Comparison of ENCODE assay signal across 22 cellular contexts in genomic region chr11:69884751-69885150, GRCh38.
A peak's percentile ranks its signal among the peaks of the same experiment; 100 is the strongest.
DNase-seq lines count a peak whose midpoint lies in the region; ATAC-seq, FAIRE-seq and TF ChIP-seq lines count a peak whose summit lies in the region.
"Had no signal": no experiment of that assay in that cellular context is flagged by ENCODE, and none has a peak within 500 bp of the region (broad histone marks: within the 10 kb centered on the region; RNA-seq: fewer than 3 reads in every experiment).

No MANE protein-coding gene starts in this region.

- TF ChIP-seq CTCF in chondrocyte (IDR thresholded peaks at IDR 0.05) = no peak
- no peak for TF ChIP-seq CTCF in H1 (IDR thresholded peaks at IDR 0.05; ENCODE audit: control extremely low read depth in 1 of 3, insufficient read depth in 1 of 3, low read depth in 1 of 3, low read length in 3 of 3)
- TF ChIP-seq CTCF in mucosa of descending colon (IDR thresholded peaks at IDR 0.05) = no peak
- TF ChIP-seq CTCF in A673 (conservative IDR thresholded peaks at IDR 0.05; ENCODE audit: low read depth, low read length) = no peak

- H3K27me3 ChIP-seq in H1 (replicated peaks in 1 of 4; ENCODE audit: control insufficient read depth in 3 of 4, extremely low read depth in 1 of 4, insufficient read depth in 3 of 4, low read length in 3 of 4) (peaks cover 0 to 3% (median 2%) of the 10 kb centered on the region in 4 experiments; a peak in 5 of 7 replicates), A673 (replicated peaks; ENCODE audit: insufficient read depth, low read depth, low read length, poor library complexity) (no peaks in the 10 kb centered on the region)

- TF ChIP-seq RAD21 in H1 (IDR thresholded peaks at IDR 0.05 in 1 of 2, conservative IDR thresholded peaks at IDR 0.05 in 1 of 2; ENCODE audit: low read depth in 2 of 2, low read length in 2 of 2) = no peak

- no peaks in the 10 kb centered on the region for H3K36me3 Mint-ChIP-seq in chondrocyte (ENCODE audit: low read depth)
- H3K36me3 Mint-ChIP-seq: CD8-positive, alpha-beta T cell had no signal

- TF ChIP-seq POLR2A in H1 (IDR thresholded peaks at IDR 0.05; ENCODE audit: control extremely low read depth in 1 of 2, low read depth in 2 of 2, low read length in 2 of 2) = no peak

- H2BK5ac ChIP-seq in H1 (ENCODE audit: low read depth, low read length) = no peak overlapping the region

- H4K8ac ChIP-seq in H1 (ENCODE audit: extremely low read depth, insufficient read depth, low read length) = peak overlapping the region; percentile 60; the same call in 1 of the 2 replicates

- 66% methylated on average over 7 of the region's 7 CpGs; no CpG with 5 or more reads in 1 of the 2 experiments for WGBS in H1 (ENCODE audit: extremely low coverage in 1 of 2, insufficient coverage in 1 of 2, insufficient read length in 1 of 2, insufficient replicate concordance in 2 of 2, low coverage in 1 of 2, low lambda C conversion rate in 2 of 2, missing lambda C conversion rate in 1 of 2), 2 experiments

- POLR2A ChIA-PET in H1 (lab: Charles Lee; ENCODE audit: partially characterized antibody) = no interaction called here
- POLR2A ChIA-PET in A673 (lab: Charles Lee; ENCODE audit: low non-redundant PET) = no interaction called here

- H3K4me1 ChIP-seq in H1 (replicated peaks in 1 of 4; ENCODE audit: control insufficient read depth in 3 of 4, insufficient read depth in 4 of 4, low read length in 3 of 4) (peaks cover 4 to 17% (median 5%) of the 10 kb centered on the region in 4 experiments), mucosa of descending colon (ENCODE audit: low read depth) (peaks cover 4% of the 10 kb centered on the region), A673 (ENCODE audit: insufficient read depth, low read length, poor library complexity, severe bottlenecking) (no peaks in the 10 kb centered on the region)
- H3K4me1 ChIP-seq: Caco-2 had no signal

- H2BK15ac ChIP-seq in H1 (ENCODE audit: low read length) = no peak overlapping the region

- no peak for TF ChIP-seq EP300 in H1 (IDR thresholded peaks at IDR 0.05; ENCODE audit: borderline replicate concordance in 1 of 2, low read depth in 2 of 2, low read length in 2 of 2)

- H2BK12ac ChIP-seq in H1 (ENCODE audit: low read depth, low read length) = no peak overlapping the region

- H3K4ac ChIP-seq in H1 (replicated peaks; ENCODE audit: insufficient read length, low read depth, low read length) = no peak overlapping the region

- H3K18ac ChIP-seq in H1 (ENCODE audit: extremely low read depth, low read length) = no peak overlapping the region

- no peak overlapping the region for H3K56ac ChIP-seq in H1 (replicated peaks; ENCODE audit: insufficient read length, low read depth, low read length)

- H3K4me3 Mint-ChIP-seq in chondrocyte (ENCODE audit: unreplicated experiment) = no peak overlapping the region
- H3K4me3 Mint-ChIP-seq: B cell; CD4-positive, alpha-beta T cell; CD8-positive, alpha-beta T cell had no signal

- H3K9me3 ChIP-seq in H1 (ENCODE audit: insufficient read depth in 2 of 2, low read depth in 1 of 2, low read length in 1 of 2) (no peaks in the 10 kb centered on the region), mucosa of descending colon (no peaks in the 10 kb centered on the region), A673 (ENCODE audit: low read depth, low read length, poor library complexity, severe bottlenecking) (no peaks in the 10 kb centered on the region)
- H3K9me3 ChIP-seq: BLaER1 treated with 17β-estradiol and CSF1 and Interleukin-3, amounts not matched to agents 10 nM and 100 nM; Caco-2 had no signal

- H3K14ac ChIP-seq in H1 (ENCODE audit: insufficient read length) = no peak overlapping the region

- peak; percentile 40 for DNase-seq in chondrocyte (ENCODE audit: low spot score)
- no peak for DNase-seq in H1 (ENCODE audit: low read depth in 1 of 2, low spot score in 2 of 2)
- DNase-seq in mucosa of descending colon = peak in 2 of 3 donors; percentile 6 to 29
- no peak for DNase-seq in A673 (ENCODE audit: low spot score)
- no peak for DNase-seq in medulla oblongata (ENCODE audit: extremely low spot score)
- DNase-seq: 8988T; AML-193; Caco-2; Calu3; CD4-positive, alpha-beta T cell; CD8-positive, alpha-beta T cell; DMS79 treated with DMSO at 0.1 percent for 48 hours; GF-D8 had no signal

- no peaks in the 10 kb centered on the region for H3K9me3 Mint-ChIP-seq in chondrocyte (ENCODE audit: low read depth)
- H3K9me3 Mint-ChIP-seq: CD4-positive, alpha-beta T cell; CD8-positive, alpha-beta T cell had no signal

- FAIRE-seq in H1 (lab: Jason Lieb, UNC) = no peak
- FAIRE-seq: A204.1, D721Med, G401.6, GM12891, GM19239 had no signal

- H3K4me2 ChIP-seq in H1 (ENCODE audit: insufficient read depth in 1 of 2, low read depth in 2 of 2, low read length in 2 of 2) = no peak overlapping the region
- H3K4me2 ChIP-seq: BLaER1 treated with 17β-estradiol and CSF1 and Interleukin-3, amounts not matched to agents 10 nM and 100 nM had no signal

- no peak overlapping the region for H3K23ac ChIP-seq in H1 (ENCODE audit: insufficient read length)

- no peak overlapping the region for H2AFZ ChIP-seq in H1 (ENCODE audit: low read length)

- peaks cover 15% of the 10 kb centered on the region for H3K27me3 Mint-ChIP-seq in chondrocyte (ENCODE audit: low read depth)

- no peak overlapping the region for H2AK5ac ChIP-seq in H1 (ENCODE audit: low read depth, low read length)

- H3K4me3 ChIP-seq in H1 (ENCODE audit: extremely low read depth in 1 of 4, insufficient read depth in 2 of 4, low read depth in 3 of 4, low read length in 4 of 4) = no peak overlapping the region
- no peak overlapping the region for H3K4me3 ChIP-seq in mucosa of descending colon
- no peak overlapping the region for H3K4me3 ChIP-seq in A673 (ENCODE audit: low read depth, low read length, poor library complexity, severe bottlenecking)
- H3K4me3 ChIP-seq: BLaER1 treated with 17β-estradiol and CSF1 and Interleukin-3, amounts not matched to agents 10 nM and 100 nM had no signal

- ATAC-seq in mucosa of descending colon (no peak), HG02571 (IDR thresholded peaks at IDR 0.05; ENCODE audit: unreplicated experiment) (no peak)
- ATAC-seq: CD8-positive, alpha-beta T cell had no signal

- intact Hi-C loops in mucosa of descending colon (cut with DNase I, micrococcal nuclease) = loop anchor here in 1 of 2 donors (5.0 kb wide), 1 partner anchor 197 kb away; no protein-coding TSS in a partner anchor
- intact Hi-C loops in A673 (cut with micrococcal nuclease; ENCODE audit: unreplicated experiment) = no loop called here

- H3K79me2 ChIP-seq in H1 (ENCODE audit: control insufficient read depth in 1 of 2, insufficient read depth in 2 of 2, low read length in 2 of 2) = no peaks in the 10 kb centered on the region

- CTCF ChIA-PET in H1 (lab: Charles Lee; ENCODE audit: partially characterized antibody) (interaction anchor here (1.1 to 5.6 kb wide), 3 partner anchors 18 to 200 kb away, joined by 3 to 36 read pairs (median 28); no protein-coding TSS in a partner anchor), A673 (lab: Charles Lee) (no interaction called here)

- no peaks in the 10 kb centered on the region for H3K4me1 Mint-ChIP-seq in chondrocyte (ENCODE audit: low read depth)

- H4K91ac ChIP-seq in H1 (replicated peaks; ENCODE audit: insufficient read length, low read length) = no peak overlapping the region

- H4K5ac ChIP-seq in H1 (ENCODE audit: insufficient read length, low read depth, low read length) = no peak overlapping the region

- no peaks in the 10 kb centered on the region for H3K36me3 ChIP-seq in H1 (ENCODE audit: control insufficient read depth in 2 of 4, insufficient read depth in 4 of 4, low read length in 3 of 4)
- H3K36me3 ChIP-seq in mucosa of descending colon (ENCODE audit: low read depth) = no peaks in the 10 kb centered on the region
- H3K36me3 ChIP-seq in A673 (ENCODE audit: insufficient read depth, low read length, poor library complexity, severe bottlenecking) = no peaks in the 10 kb centered on the region
- H3K36me3 ChIP-seq: BLaER1 treated with 17β-estradiol and CSF1 and Interleukin-3, amounts not matched to agents 10 nM and 100 nM had no signal

- no TSS peak for BruUV-seq in A673 (replicated peaks; lab: Mats Ljungman, UMichigan)

- H2BK120ac ChIP-seq in H1 (replicated peaks; ENCODE audit: low read depth, low read length) = no peak overlapping the region

- no peak overlapping the region for H2BK20ac ChIP-seq in H1 (ENCODE audit: low read length)

- H4K20me1 ChIP-seq in H1 (replicated peaks in 1 of 2; ENCODE audit: control insufficient read depth in 1 of 2, insufficient read depth in 2 of 2, low read length in 2 of 2) = peaks cover 0 to 4% of the 10 kb centered on the region in 2 experiments

- H3K27ac ChIP-seq in H1 (ENCODE audit: low read depth, low read length) (no peak overlapping the region), A673 (ENCODE audit: low read depth, low read length, poor library complexity, severe bottlenecking) (no peak overlapping the region)
- H3K27ac ChIP-seq: BLaER1 treated with 17β-estradiol and CSF1 and Interleukin-3, amounts not matched to agents 10 nM and 100 nM; C4-2B had no signal

- no peaks in the 10 kb centered on the region for H3K23me2 ChIP-seq in H1 (ENCODE audit: low read depth, low read length)

- no peaks in the 10 kb centered on the region for H3K79me1 ChIP-seq in H1 (ENCODE audit: low read depth, low read length)

- no peak overlapping the region for H3K27ac Mint-ChIP-seq in chondrocyte (ENCODE audit: unreplicated experiment)
- H3K27ac Mint-ChIP-seq: B cell; CD4-positive, alpha-beta T cell; CD8-positive, alpha-beta T cell had no signal

- no peak overlapping the region for H3K9ac ChIP-seq in H1 (replicated peaks in 1 of 4; ENCODE audit: extremely low read depth in 1 of 4, low read depth in 3 of 4, low read length in 3 of 4)
- H3K9ac ChIP-seq: BLaER1 treated with 17β-estradiol and CSF1 and Interleukin-3, amounts not matched to agents 10 nM and 100 nM had no signal

TF ChIP-seq in H1, 55 proteins besides CTCF, POLR2A, EP300 and RAD21 (continues in another document):
- no peak for TF ChIP-seq SRF (IDR thresholded peaks at IDR 0.05; ENCODE audit: low read depth, low read length)
- no peak for TF ChIP-seq KDM1A (IDR thresholded peaks at IDR 0.05; ENCODE audit: borderline replicate concordance, low read length)
- TF ChIP-seq RBBP5 (IDR thresholded peaks at IDR 0.05; ENCODE audit: borderline replicate concordance, low read depth, low read length) = no peak
- TF ChIP-seq SP2 (IDR thresholded peaks at IDR 0.05; ENCODE audit: low read length) = no peak
- TF ChIP-seq CBX5 (IDR thresholded peaks at IDR 0.05; ENCODE audit: low read depth, low read length) = no peak
- no peak for TF ChIP-seq SAP30 (IDR thresholded peaks at IDR 0.05; ENCODE audit: insufficient read depth, insufficient replicate concordance, low read length)
- TF ChIP-seq RXRA (IDR thresholded peaks at IDR 0.05; ENCODE audit: insufficient read depth, low read depth, low read length) = no peak
- TF ChIP-seq USF2 (IDR thresholded peaks at IDR 0.05; ENCODE audit: low read length) = no peak

Comparison
In these comparisons a context has a peak if more than half of its experiments do, and no peak if none do; other contexts are left out.
1. DNase-seq: peak in chondrocyte (single experiment) and mucosa of descending colon (2 of 3); none in H1 (0 of 2), A673 (single experiment) and medulla oblongata (single experiment).